Comparison of ENCODE assay signal across 26 cellular contexts in genomic region chr17:9693755-9694154, GRCh38. TPM values are rescaled to one million over a fixed set of nuclear protein-coding genes. Genes with fewer than 3 reads are reported as not detected.
"Had no signal": no experiment of that assay in that cellular context is flagged by ENCODE, and none has a peak within 500 bp of the region (broad histone marks: within the 10 kb centered on the region; RNA-seq: fewer than 3 reads in every experiment).

No MANE protein-coding gene starts in this region.

- H3K27me3 ChIP-seq: colonic mucosa, dorsolateral prefrontal cortex, esophagus squamous epithelium, foreskin keratinocyte, gastrocnemius medialis, gastroesophageal sphincter had no signal

- H3K4me3 ChIP-seq: colonic mucosa, coronary artery, dorsolateral prefrontal cortex, esophagus muscularis mucosa, esophagus squamous epithelium, gastrocnemius medialis, gastroesophageal sphincter, heart left ventricle had no signal

- H3K27ac ChIP-seq: colonic mucosa, coronary artery, dorsolateral prefrontal cortex, epithelial cell of prostate, esophagus muscularis mucosa, esophagus squamous epithelium, foreskin keratinocyte, gastrocnemius medialis, gastroesophageal sphincter, heart left ventricle had no signal

- H3K9me3 Mint-ChIP-seq: dendritic cell treated with granulocyte-macrophage colony-stimulating factor and Interleukin-4, amounts not matched to agents 40 ng/mL and 50 ng/mL, for 4 days; effector memory CD8-positive, alpha-beta T cell; endodermal cell had no signal

- H3K27me3 Mint-ChIP-seq: dendritic cell treated with granulocyte-macrophage colony-stimulating factor and Interleukin-4, amounts not matched to agents 40 ng/mL and 50 ng/mL, for 4 days had no signal

- H3K27ac Mint-ChIP-seq: dendritic cell treated with granulocyte-macrophage colony-stimulating factor and Interleukin-4, amounts not matched to agents 40 ng/mL and 50 ng/mL, for 4 days; effector memory CD8-positive, alpha-beta T cell; endodermal cell had no signal

- H3K4me3 Mint-ChIP-seq: dendritic cell treated with granulocyte-macrophage colony-stimulating factor and Interleukin-4, amounts not matched to agents 40 ng/mL and 50 ng/mL, for 4 days; effector memory CD8-positive, alpha-beta T cell; endodermal cell had no signal

- ATAC-seq: effector memory CD8-positive, alpha-beta T cell; esophagus mucosa; foreskin keratinocyte; gastrocnemius medialis; gastroesophageal sphincter; heart left ventricle had no signal

- H3K36me3 ChIP-seq: colonic mucosa, esophagus muscularis mucosa, gastrocnemius medialis, gastroesophageal sphincter, heart left ventricle had no signal

- H3K4me1 ChIP-seq: colonic mucosa, esophagus muscularis mucosa, esophagus squamous epithelium, foreskin keratinocyte, gastrocnemius medialis, gastroesophageal sphincter, heart left ventricle had no signal

- H3K9me3 ChIP-seq: colonic mucosa, esophagus muscularis mucosa, esophagus squamous epithelium, gastrocnemius medialis, gastroesophageal sphincter had no signal

- H3K4me1 Mint-ChIP-seq: endodermal cell had no signal

- DNase-seq: colonic mucosa; cortex of kidney; dermis blood vessel endothelial cell; dorsolateral prefrontal cortex; effector CD4-positive, alpha-beta T cell; effector CD8-positive, alpha-beta T cell; effector memory CD4-positive, alpha-beta T cell; effector memory CD8-positive, alpha-beta T cell; erythroblast; esophagus squamous epithelium; foreskin fibroblast; foreskin keratinocyte; foreskin melanocyte; gastrocnemius medialis; glutamatergic neuron; head of caudate nucleus; heart left ventricle had no signal

RNA-seq across cellular contexts. Expression of gene USP43, which starts 48.4 kb away (rescaled TPM):
- total RNA-seq: endothelial cell of umbilical vein, fibroblast of villous mesenchyme had no signal
